ENCODE assay signal across 29 cellular contexts in the genomic region with DNA sequence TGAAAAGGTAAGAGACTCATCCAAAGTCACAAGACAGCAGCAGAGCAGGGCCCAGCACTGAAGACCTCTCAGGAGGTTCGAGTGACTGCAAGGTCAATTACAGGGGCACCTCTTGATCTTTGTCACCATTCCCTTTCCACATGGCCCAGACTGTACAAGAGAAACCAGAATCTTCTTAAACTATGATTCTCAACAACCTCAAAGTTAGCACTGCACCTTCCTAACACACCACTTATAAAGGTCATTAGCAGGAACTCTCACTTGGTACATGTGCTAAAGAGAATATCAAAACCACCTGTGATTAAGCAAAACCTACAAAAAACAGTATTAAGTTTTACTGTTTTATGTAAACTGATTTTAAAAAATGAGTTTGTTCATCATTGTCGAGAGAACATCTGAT.
"Had no signal": no experiment of that assay in that cellular context is flagged by ENCODE, and none has a peak within 500 bp of the region (broad histone marks: within the 10 kb centered on the region; RNA-seq: fewer than 3 reads in every experiment).

No MANE protein-coding gene starts in this region.

- ATAC-seq: left colon; left lung; lower lobe of right lung; right cardiac atrium; sciatic nerve; stimulated activated naive B cell treated with anti-CD40 and anti-IgM and Interleukin-4, amounts not matched to agents 10 μg/mL and 1 μg/mL and 100 μg/mL, for 72 hours; stimulated activated naive CD8-positive, alpha-beta T cell treated with anti-CD3 and anti-CD28 coated beads, Interleukin-15, Interleukin-2, amounts not matched to agents 100 U/mL and 50 U/mL, for 24 hours had no signal

- H3K27me3 Mint-ChIP-seq: progenitor cell of endocrine pancreas; stimulated activated naive B cell treated with anti-CD40 and anti-IgM and Interleukin-4, amounts not matched to agents 10 μg/mL and 1 μg/mL and 100 μg/mL, for 72 hours had no signal

- H3K36me3 ChIP-seq: left lung, lower lobe of right lung, neutrophil, stomach, thyroid gland, transverse colon, upper lobe of left lung, vagina had no signal

- H3K4me3 ChIP-seq: hepatocyte, left lung, lower lobe of right lung, skin epidermis, stomach, testis, thyroid gland, transverse colon, upper lobe of left lung, vagina had no signal

- DNase-seq: left colon; left lung; lower lobe of right lung; mammary epithelial cell; mesenchymal stem cell; occipital lobe; retina; right cardiac atrium; stimulated activated CD4-positive, alpha-beta T cell treated with anti-CD3 and anti-CD28 coated beads, Interleukin-12 subunit alpha, Interleukin-12 subunit beta, amount 100 ng/mL, for 4 hours; stimulated activated CD4-positive, alpha-beta T cell treated with anti-CD3 and anti-CD28 coated beads, Interleukin-15, amount 100 ng/mL, for 24 hours; stimulated activated CD4-positive, alpha-beta T cell treated with anti-CD3 and anti-CD28 coated beads, Interleukin-2, amount 100 ng/mL, for 24 hours; stimulated activated CD4-positive, alpha-beta T cell treated with anti-CD3 and anti-CD28 coated beads, Interleukin-4, amount 100 ng/mL, for 1 hour; stimulated activated naive B cell treated with anti-CD40 and anti-IgM and Interleukin-4, amounts not matched to agents 10 μg/mL and 1 μg/mL and 100 μg/mL, for 72 hours; stimulated activated naive CD8-positive, alpha-beta T cell treated with anti-CD3 and anti-CD28 coated beads, Interleukin-15, Interleukin-2, amounts not matched to agents 100 U/mL and 50 U/mL, for 24 hours; stomach; testis; thyroid gland; transverse colon; upper lobe of left lung had no signal

- FAIRE-seq: keratinocyte had no signal

- H3K4me1 ChIP-seq: parathyroid adenoma, testis, vagina had no signal

- H3K9ac ChIP-seq: parathyroid adenoma had no signal

- H3K9me3 Mint-ChIP-seq: nephron; neural crest cell; stimulated activated naive B cell treated with anti-CD40 and anti-IgM and Interleukin-4, amounts not matched to agents 10 μg/mL and 1 μg/mL and 100 μg/mL, for 72 hours had no signal

- H3K4me2 ChIP-seq: hepatocyte had no signal

- H3K27me3 ChIP-seq: hepatocyte, left lung, neutrophil, stomach, testis, thyroid gland, transverse colon, upper lobe of left lung, vagina had no signal

- H3K27ac Mint-ChIP-seq: nephron; progenitor cell of endocrine pancreas; stimulated activated naive B cell treated with anti-CD40 and anti-IgM and Interleukin-4, amounts not matched to agents 10 μg/mL and 1 μg/mL and 100 μg/mL, for 72 hours had no signal

- H3K4me3 Mint-ChIP-seq: nephron; neural crest cell; stimulated activated naive B cell treated with anti-CD40 and anti-IgM and Interleukin-4, amounts not matched to agents 10 μg/mL and 1 μg/mL and 100 μg/mL, for 72 hours had no signal

- H3K9me3 ChIP-seq: left lung, lower lobe of right lung, neutrophil, stomach, testis, thyroid gland, transverse colon, upper lobe of left lung, vagina had no signal

- H2AFZ ChIP-seq: hepatocyte, parathyroid adenoma had no signal

- H3K27ac ChIP-seq: hepatocyte, left lung, lower lobe of right lung, neutrophil, parathyroid adenoma, skin epidermis, stomach, testis, thyroid gland, transverse colon, upper lobe of left lung, vagina had no signal
